1 cellular context compared by ENCODE assay signal in genomic region chr9:136363606-136364368, GRCh38.
TF ChIP-seq lines count a peak whose summit lies in the region.

TSS of gene DNLZ (minus strand) at chr9:136363744. CDS start at chr9:136363714, 30 bp downstream.

TF ChIP-seq in K562, 482 proteins besides CTCF, POLR2A, EP300 and RAD21 (continued from another document and continues in another):
- TF ChIP-seq NKRF (IDR thresholded peaks at IDR 0.05; ENCODE audit: borderline replicate concordance) (no peak), ZKSCAN8 (CRISPR knock-in tag; IDR thresholded peaks at IDR 0.05) (no peak), GABPB1 (CRISPR knock-in tag; IDR thresholded peaks at IDR 0.05) (peak; percentile 95), FIP1L1 (IDR thresholded peaks at IDR 0.05; ENCODE audit: low read depth, low read length, poor library complexity, severe bottlenecking) (peak; percentile 98), ZNF586 (CRISPR knock-in tag; conservative IDR thresholded peaks at IDR 0.05) (no peak), SIX5 (IDR thresholded peaks at IDR 0.05; ENCODE audit: borderline replicate concordance in 1 of 2, insufficient read depth in 1 of 2, low read depth in 1 of 2, low read length in 2 of 2) (peak; percentile 68 to 83; a peak in 3 of 4 replicates), ZNF655 (CRISPR knock-in tag; IDR thresholded peaks at IDR 0.05) (no peak), FOXK2 (conservative IDR thresholded peaks at IDR 0.05 in 1 of 2, IDR thresholded peaks at IDR 0.05 in 1 of 2; ENCODE audit: low read depth in 2 of 2) (no peak), ZNF282 (CRISPR knock-in tag; IDR thresholded peaks at IDR 0.05) (peak; percentile 85), BACH1 (tag; IDR thresholded peaks at IDR 0.05) (no peak), TRIM25 (IDR thresholded peaks at IDR 0.05; ENCODE audit: borderline replicate concordance) (no peak), HSF4 (CRISPR knock-in tag; IDR thresholded peaks at IDR 0.05; ENCODE audit: borderline replicate concordance) (no peak), ZNF507 (tag; conservative IDR thresholded peaks at IDR 0.05) (no peak), ZC3H4 (CRISPR knock-in tag; IDR thresholded peaks at IDR 0.05; ENCODE audit: borderline replicate concordance) (no peak), NFATC3 (IDR thresholded peaks at IDR 0.05) (no peak), SRF (CRISPR knock-in tag; IDR thresholded peaks at IDR 0.05) (peak in 1 of 2 experiments; percentile 20; a peak in 1 of 4 replicates), REST (CRISPR knock-in tag; IDR thresholded peaks at IDR 0.05; ENCODE audit: low read depth) (peak; percentile 73; the same call in 1 of the 2 replicates), ZBTB7A (IDR thresholded peaks at IDR 0.05; ENCODE audit: borderline replicate concordance, control insufficient read depth, low read depth, low read length) (peak; percentile 90), ZNF445 (CRISPR knock-in tag; IDR thresholded peaks at IDR 0.05; ENCODE audit: low read depth) (no peak), FOXJ2 (tag; IDR thresholded peaks at IDR 0.05) (no peak), BCLAF1 (IDR thresholded peaks at IDR 0.05; ENCODE audit: borderline replicate concordance in 1 of 2, control insufficient read depth in 1 of 2, low read depth in 2 of 2, low read length in 1 of 2) (0 out of 4 replicates have a peak, but pooled peaks of 1 of the 2 experiments have one; percentile 72), BRD4 (IDR thresholded peaks at IDR 0.05) (no peak), PHTF2 (CRISPR knock-in tag; IDR thresholded peaks at IDR 0.05) (no peak), HEY1 (CRISPR knock-in tag; IDR thresholded peaks at IDR 0.05; ENCODE audit: borderline replicate concordance) (no peak), CBX1 (IDR thresholded peaks at IDR 0.05; ENCODE audit: low read depth) (peak; percentile 93), ZNF224 (CRISPR knock-in tag; IDR thresholded peaks at IDR 0.05) (no peak), RBM17 (IDR thresholded peaks at IDR 0.05; ENCODE audit: borderline replicate concordance, low read depth, low read length) (no peak), ZBTB1 (CRISPR knock-in tag; IDR thresholded peaks at IDR 0.05; ENCODE audit: borderline replicate concordance, low read depth) (peak; percentile 67; the same call in 1 of the 2 replicates), KDM5B (IDR thresholded peaks at IDR 0.05; ENCODE audit: insufficient replicate concordance, low read depth, low read length) (peak; percentile 80), ZNF592 (IDR thresholded peaks at IDR 0.05) (peak; percentile 94), YY1 (IDR thresholded peaks at IDR 0.05; ENCODE audit: borderline replicate concordance in 1 of 3, control insufficient read depth in 1 of 3, extremely low read depth in 1 of 3, insufficient read depth in 3 of 3, insufficient read length in 1 of 3, insufficient replicate concordance in 2 of 3, low read depth in 1 of 3, low read length in 2 of 3) (peak; percentile 97 to 100 (median 98)), ZBTB33 (CRISPR knock-in tag; IDR thresholded peaks at IDR 0.05) (peak; percentile 91), TEAD1 (CRISPR knock-in tag; IDR thresholded peaks at IDR 0.05) (peak; percentile 74 to 90; a peak in 3 of 4 replicates), GTF2E2 (tag; IDR thresholded peaks at IDR 0.05) (peak; percentile 53; the same call in 1 of the 2 replicates), ZBTB43 (CRISPR knock-in tag; IDR thresholded peaks at IDR 0.05) (no peak)
